Comparison of ENCODE assay signal across 1 cellular context in genomic region chrX:110410598-110410997, GRCh38.
A peak's percentile ranks its signal among the peaks of the same experiment; 100 is the strongest.
TF ChIP-seq lines count a peak whose summit lies in the region.

No MANE protein-coding gene starts in this region.

TF ChIP-seq in K562, 482 proteins besides CTCF, POLR2A, EP300 and RAD21 (continued from another document):
- TF ChIP-seq DIDO1 (tag; IDR thresholded peaks at IDR 0.05; ENCODE audit: low read depth) (no peak), HOMEZ (CRISPR knock-in tag; IDR thresholded peaks at IDR 0.05) (no peak), TRIM28 (IDR thresholded peaks at IDR 0.05) (no peak), FOXK2 (conservative IDR thresholded peaks at IDR 0.05 in 1 of 2, IDR thresholded peaks at IDR 0.05 in 1 of 2; ENCODE audit: low read depth in 2 of 2) (no peak), MITF (IDR thresholded peaks at IDR 0.05) (no peak), ZNF324 (CRISPR knock-in tag; IDR thresholded peaks at IDR 0.05) (no peak), CBFA2T2 (conservative IDR thresholded peaks at IDR 0.05) (peak; percentile 47), ZNF830 (CRISPR knock-in tag; IDR thresholded peaks at IDR 0.05) (no peak), CBFA2T3 (IDR thresholded peaks at IDR 0.05) (peak; percentile 72), ZNF583 (CRISPR knock-in tag; IDR thresholded peaks at IDR 0.05) (no peak), POLR2B (IDR thresholded peaks at IDR 0.05; ENCODE audit: low read depth, partially characterized antibody) (no peak), L3MBTL2 (IDR thresholded peaks at IDR 0.05) (peak; percentile 28; the same call in 1 of the 2 replicates), TCF3 (CRISPR knock-in tag; IDR thresholded peaks at IDR 0.05) (peak; percentile 67), ZNF707 (CRISPR knock-in tag; conservative IDR thresholded peaks at IDR 0.05) (no peak), HNRNPL (IDR thresholded peaks at IDR 0.05; ENCODE audit: low read depth, low read length) (no peak), ZZZ3 (IDR thresholded peaks at IDR 0.05) (no peak), POLR3A (IDR thresholded peaks at IDR 0.05; ENCODE audit: borderline replicate concordance, extremely low read depth, insufficient read depth, insufficient read length) (no peak), EGR1 (conservative IDR thresholded peaks at IDR 0.05) (0 out of 2 replicates have a peak, but pooled peaks have one; percentile 16), ZNF263 (CRISPR knock-in tag; IDR thresholded peaks at IDR 0.05; ENCODE audit: borderline replicate concordance) (no peak), ILK (tag; IDR thresholded peaks at IDR 0.05; ENCODE audit: borderline replicate concordance, low read depth) (no peak), ASH1L (IDR thresholded peaks at IDR 0.05; ENCODE audit: borderline replicate concordance, low read depth, partially characterized antibody) (no peak)
